28 cellular contexts compared by ENCODE assay signal in the genomic region with DNA sequence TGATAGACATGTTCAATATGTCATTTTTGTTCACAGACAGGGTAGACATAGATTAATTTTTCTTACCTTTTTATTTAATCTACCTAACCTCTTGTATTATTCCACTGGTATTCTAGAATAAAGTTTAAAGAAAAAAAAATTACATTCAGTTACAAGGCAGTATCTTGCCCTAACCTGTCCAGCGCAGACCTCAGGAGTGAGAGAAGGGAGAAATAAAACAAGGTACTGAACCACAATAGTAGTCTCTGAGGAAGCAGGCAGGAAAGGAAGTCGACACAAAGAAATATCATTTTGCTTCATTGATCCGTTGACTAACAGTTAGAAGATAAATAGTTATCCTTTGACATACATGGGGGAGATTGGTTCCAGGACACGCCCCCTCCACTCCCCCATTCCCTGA. TPM values are rescaled to one million over a fixed set of nuclear protein-coding genes. Genes with fewer than 3 reads are reported as not detected.
"Had no signal": no experiment of that assay in that cellular context is flagged by ENCODE, and none has a peak within 500 bp of the region (broad histone marks: within the 10 kb centered on the region; RNA-seq: fewer than 3 reads in every experiment).

No MANE protein-coding gene starts in this region.

- H3K79me2 ChIP-seq: parathyroid adenoma had no signal

- H3K4me3 ChIP-seq: neural progenitor cell, ovary, psoas muscle, right lobe of liver, sigmoid colon, stomach, thoracic aorta, thyroid gland, tibial nerve, upper lobe of right lung, uterus had no signal

- H3K27ac Mint-ChIP-seq: naive thymus-derived CD8-positive, alpha-beta T cell; natural killer cell treated with Interleukin-12 subunit alpha and Interleukin-12 subunit beta and Interleukin-15 and Interleukin-18, amount 100 ng/mL, for 72 hours; neural progenitor cell; progenitor cell of endocrine pancreas; stimulated activated effector memory CD8-positive, alpha-beta T cell treated with anti-CD3 and anti-CD28 coated beads, Interleukin-12 subunit alpha, Interleukin-12 subunit beta, amount 100 ng/mL, for 72 hours; stimulated activated naive B cell treated with anti-CD40 and anti-IgM and Interleukin-4, amounts not matched to agents 10 μg/mL and 1 μg/mL and 100 μg/mL, for 72 hours; stimulated activated naive CD8-positive, alpha-beta T cell treated with anti-CD3 and anti-CD28 coated beads, Interleukin-15, Interleukin-2, amounts not matched to agents 100 ng/mL and 50 ng/mL, for 24 hours had no signal

- H3K36me3 Mint-ChIP-seq: naive thymus-derived CD8-positive, alpha-beta T cell; natural killer cell treated with Interleukin-12 subunit alpha and Interleukin-12 subunit beta and Interleukin-15 and Interleukin-18, amount 100 ng/mL, for 72 hours; neural progenitor cell; stimulated activated effector memory CD8-positive, alpha-beta T cell treated with anti-CD3 and anti-CD28 coated beads, Interleukin-12 subunit alpha, Interleukin-12 subunit beta, amount 100 ng/mL, for 72 hours; stimulated activated naive B cell treated with anti-CD40 and anti-IgM and Interleukin-4, amounts not matched to agents 10 μg/mL and 1 μg/mL and 100 μg/mL, for 72 hours had no signal

- H3K9me3 ChIP-seq: ovary, psoas muscle, right lobe of liver, sigmoid colon, stomach, thoracic aorta, thyroid gland, tibial nerve, upper lobe of right lung, uterus had no signal

- ATAC-seq: naive thymus-derived CD8-positive, alpha-beta T cell; natural killer cell treated with Interleukin-12 subunit alpha and Interleukin-12 subunit beta and Interleukin-15 and Interleukin-18, amount 100 ng/mL, for 72 hours; psoas muscle; right cardiac atrium; right lobe of liver; stimulated activated effector memory CD8-positive, alpha-beta T cell treated with anti-CD3 and anti-CD28 coated beads, Interleukin-12 subunit alpha, Interleukin-12 subunit beta, amount 100 ng/mL, for 72 hours; stimulated activated naive B cell treated with anti-CD40 and anti-IgM and Interleukin-4, amounts not matched to agents 10 μg/mL and 1 μg/mL and 100 μg/mL, for 72 hours; upper lobe of right lung had no signal

- H3K9me3 Mint-ChIP-seq: natural killer cell treated with Interleukin-12 subunit alpha and Interleukin-12 subunit beta and Interleukin-15 and Interleukin-18, amount 100 ng/mL, for 72 hours; neural progenitor cell; stimulated activated effector memory CD8-positive, alpha-beta T cell treated with anti-CD3 and anti-CD28 coated beads, Interleukin-12 subunit alpha, Interleukin-12 subunit beta, amount 100 ng/mL, for 72 hours; stimulated activated naive CD8-positive, alpha-beta T cell treated with anti-CD3 and anti-CD28 coated beads, Interleukin-15, Interleukin-2, amounts not matched to agents 100 ng/mL and 50 ng/mL, for 24 hours had no signal

- H2AFZ ChIP-seq: neural progenitor cell, parathyroid adenoma had no signal

- H3K27ac ChIP-seq: neural progenitor cell, ovary, parathyroid adenoma, psoas muscle, right lobe of liver, sigmoid colon, stomach, thoracic aorta, thyroid gland, tibial nerve, upper lobe of right lung, uterus had no signal

- H3K4me1 Mint-ChIP-seq: naive thymus-derived CD8-positive, alpha-beta T cell; neural progenitor cell; stimulated activated effector memory CD8-positive, alpha-beta T cell treated with anti-CD3 and anti-CD28 coated beads, Interleukin-12 subunit alpha, Interleukin-12 subunit beta, amount 100 ng/mL, for 72 hours; stimulated activated naive B cell treated with anti-CD40 and anti-IgM and Interleukin-4, amounts not matched to agents 10 μg/mL and 1 μg/mL and 100 μg/mL, for 72 hours had no signal

- DNase-seq: naive thymus-derived CD8-positive, alpha-beta T cell; occipital lobe; ovary; posterior cingulate gyrus; psoas muscle; right cardiac atrium; right lobe of liver; sigmoid colon; small intestine; stimulated activated CD4-positive, alpha-beta T cell treated with anti-CD3 and anti-CD28 coated beads, Interleukin-15, amount 100 ng/mL, for 24 hours; stimulated activated CD4-positive, alpha-beta T cell treated with anti-CD3 and anti-CD28 coated beads, Interleukin-2, amount 100 ng/mL, for 24 hours; stimulated activated CD4-positive, alpha-beta T cell treated with anti-CD3 and anti-CD28 coated beads, Interleukin-2, amount 100 ng/mL, for 48 hours; stimulated activated CD4-positive, alpha-beta T cell treated with anti-CD3 and anti-CD28 coated beads, Interleukin-4, amount 100 ng/mL, for 24 hours; stimulated activated naive B cell treated with anti-CD40 and anti-IgM and Interleukin-4, amounts not matched to agents 10 μg/mL and 1 μg/mL and 100 μg/mL, for 72 hours; stimulated activated naive CD4-positive, alpha-beta T cell treated with Interleukin-2 at 50 U/mL for 16 hours; stomach; thyroid gland; trophoblast cell; upper lobe of right lung; uterus had no signal

- H3K4me3 Mint-ChIP-seq: naive thymus-derived CD8-positive, alpha-beta T cell; natural killer cell treated with Interleukin-12 subunit alpha and Interleukin-12 subunit beta and Interleukin-15 and Interleukin-18, amount 100 ng/mL, for 72 hours; neural progenitor cell; stimulated activated effector memory CD8-positive, alpha-beta T cell treated with anti-CD3 and anti-CD28 coated beads, Interleukin-12 subunit alpha, Interleukin-12 subunit beta, amount 100 ng/mL, for 72 hours; stimulated activated naive B cell treated with anti-CD40 and anti-IgM and Interleukin-4, amounts not matched to agents 10 μg/mL and 1 μg/mL and 100 μg/mL, for 72 hours; stimulated activated naive CD8-positive, alpha-beta T cell treated with anti-CD3 and anti-CD28 coated beads, Interleukin-15, Interleukin-2, amounts not matched to agents 100 ng/mL and 50 ng/mL, for 24 hours had no signal

- H3K4me2 ChIP-seq: neural progenitor cell had no signal

- H3K36me3 ChIP-seq: neural progenitor cell, ovary, right lobe of liver, sigmoid colon, stomach, thoracic aorta, thyroid gland, tibial nerve, upper lobe of right lung, uterus had no signal

- H3K27me3 Mint-ChIP-seq: natural killer cell treated with Interleukin-12 subunit alpha and Interleukin-12 subunit beta and Interleukin-15 and Interleukin-18, amount 100 ng/mL, for 72 hours; progenitor cell of endocrine pancreas; stimulated activated naive B cell treated with anti-CD40 and anti-IgM and Interleukin-4, amounts not matched to agents 10 μg/mL and 1 μg/mL and 100 μg/mL, for 72 hours had no signal

- H3K9ac ChIP-seq: neural progenitor cell, parathyroid adenoma had no signal

- H3K4me1 ChIP-seq: neural progenitor cell, parathyroid adenoma, psoas muscle, sigmoid colon, stomach, thyroid gland, upper lobe of right lung, uterus had no signal

- H3K27me3 ChIP-seq: neural progenitor cell, right lobe of liver, sigmoid colon, stomach, thyroid gland, tibial nerve, uterus had no signal

RNA-seq across cellular contexts. Expression of a gene that starts 12.5 kb away (rescaled TPM):
- total RNA-seq: naive thymus-derived CD8-positive, alpha-beta T cell; natural killer cell treated with Interleukin-12 subunit alpha and Interleukin-12 subunit beta and Interleukin-15 and Interleukin-18, amount 100 ng/mL, for 72 hours had no signal
- polyA plus RNA-seq: naive thymus-derived CD8-positive, alpha-beta T cell had no signal
